Comparison of ENCODE assay signal across 18 cellular contexts in the genomic region with DNA sequence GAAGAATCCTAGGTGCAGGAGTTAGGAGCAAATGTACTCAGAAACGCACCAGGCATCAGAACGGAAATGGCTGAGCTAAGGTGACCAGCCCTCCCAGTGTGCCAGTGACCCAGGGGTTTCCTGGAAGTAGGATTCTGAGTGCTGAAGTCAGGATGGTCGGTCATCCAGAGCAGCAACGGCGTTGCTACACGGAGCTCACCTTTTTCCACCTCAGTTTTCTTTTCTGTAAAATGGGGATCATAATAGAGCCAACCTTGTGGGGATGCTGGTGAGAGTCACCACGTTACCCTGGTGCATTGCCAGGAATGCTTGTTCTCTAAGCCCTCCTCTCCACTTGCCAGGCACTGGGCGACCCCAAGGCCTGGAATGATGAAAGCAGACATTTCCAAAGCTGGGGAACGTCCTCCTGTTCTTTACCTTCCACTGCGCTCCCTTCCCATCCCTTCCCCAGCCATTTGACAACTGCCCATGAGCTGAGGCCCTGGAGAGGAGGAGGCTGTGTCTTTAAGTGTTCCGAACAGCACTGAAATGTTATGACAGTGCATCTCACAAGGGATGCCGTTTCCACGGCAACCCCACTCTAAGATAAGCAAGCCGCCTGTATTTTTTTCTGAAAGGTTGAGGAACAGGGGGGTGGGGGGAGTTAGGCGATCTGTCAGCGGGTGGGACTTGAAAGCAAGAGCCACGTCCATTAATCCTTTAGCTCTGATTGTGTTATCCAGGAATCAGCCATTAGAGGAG.
A peak's percentile ranks its signal among the peaks of the same experiment; 100 is the strongest.
DNase-seq lines count a peak whose midpoint lies in the region; ATAC-seq and TF ChIP-seq lines count a peak whose summit lies in the region.
"Had no signal": no experiment of that assay in that cellular context is flagged by ENCODE, and none has a peak within 500 bp of the region (broad histone marks: within the 10 kb centered on the region; RNA-seq: fewer than 3 reads in every experiment).

No MANE protein-coding gene starts in this region.

- H3K27me3 Mint-ChIP-seq in activated T-helper 2 cell treated with anti-CD3 and anti-CD28 coated beads, Interferon-gamma antibody, Interleukin-2, Interleukin-4, amounts not matched to agents 10 μg/mL and 5 μg/mL and 100 μg/mL, durations not matched to agents 14 hours and 24 hours and 36 hours (ENCODE audit: low read depth) = no peaks in the 10 kb centered on the region

- no peak overlapping the region for H3K4me3 Mint-ChIP-seq in activated T-helper 2 cell treated with anti-CD3 and anti-CD28 coated beads, Interferon-gamma antibody, Interleukin-2, Interleukin-4, amounts not matched to agents 10 μg/mL and 5 μg/mL and 100 μg/mL, durations not matched to agents 14 hours and 24 hours and 36 hours (ENCODE audit: low read depth)
- H3K4me3 Mint-ChIP-seq: naive B cell; stimulated activated effector memory CD8-positive, alpha-beta T cell treated with anti-CD3 and anti-CD28 coated beads, Interleukin-12 subunit alpha, Interleukin-12 subunit beta, amount 100 ng/mL, for 72 hours had no signal

- no peaks in the 10 kb centered on the region for H3K9me3 ChIP-seq in thyroid gland
- H3K9me3 ChIP-seq: A549, body of pancreas, upper lobe of left lung had no signal

- no peak for ATAC-seq in HG02970 (IDR thresholded peaks at IDR 0.05; ENCODE audit: low FRiP score, unreplicated experiment)
- ATAC-seq: body of pancreas; PC-3; stimulated activated effector memory CD8-positive, alpha-beta T cell treated with anti-CD3 and anti-CD28 coated beads, Interleukin-12 subunit alpha, Interleukin-12 subunit beta, amount 100 ng/mL, for 72 hours had no signal

- H3K36me3 Mint-ChIP-seq in activated T-helper 2 cell treated with anti-CD3 and anti-CD28 coated beads, Interferon-gamma antibody, Interleukin-2, Interleukin-4, amounts not matched to agents 10 μg/mL and 5 μg/mL and 100 μg/mL, durations not matched to agents 14 hours and 24 hours and 36 hours (ENCODE audit: low read depth) = no peaks in the 10 kb centered on the region
- H3K36me3 Mint-ChIP-seq: naive B cell; stimulated activated effector memory CD8-positive, alpha-beta T cell treated with anti-CD3 and anti-CD28 coated beads, Interleukin-12 subunit alpha, Interleukin-12 subunit beta, amount 100 ng/mL, for 72 hours had no signal

- peak; percentile 43 for DNase-seq in NCI-H82 (lab: John Stamatoyannopoulos, UW)
- DNase-seq in NCI-H82 treated with DMSO at 0.1 percent for 48 hours (lab: John Stamatoyannopoulos, UW; ENCODE audit: unreplicated experiment) = no peak
- DNase-seq in cardiac fibroblast (ENCODE audit: low read depth in 2 of 2) = peak; percentile 15 to 74
- peak; percentile 47 for DNase-seq in hepatic stellate cell (ENCODE audit: low spot score)
- peak; percentile 17 to 51 for DNase-seq in thyroid gland
- DNase-seq in NCI-H2107 treated with DMSO at 0.1 percent for 48 hours (lab: John Stamatoyannopoulos, UW; ENCODE audit: unreplicated experiment) = no peak
- DNase-seq in activated T-helper 2 cell treated with anti-CD3 and anti-CD28 coated beads, Interferon-gamma antibody, Interleukin-2, Interleukin-4, amounts not matched to agents 10 μg/mL and 5 μg/mL and 100 μg/mL, durations not matched to agents 14 hours and 24 hours and 36 hours (ENCODE audit: low spot score) = no peak
- DNase-seq: activated gamma-delta T cell treated with Interleukin-2 at 50 U/mL for 16 hours; body of pancreas; effector CD4-positive, alpha-beta T cell; naive B cell; PC-3; stimulated activated CD4-positive, alpha-beta T cell treated with anti-CD3 and anti-CD28 coated beads, Interleukin-4, amount 100 ng/mL, for 4 hours; upper lobe of left lung; WERI-Rb-1 had no signal

- no peaks in the 10 kb centered on the region for H3K36me3 ChIP-seq in thyroid gland
- H3K36me3 ChIP-seq: upper lobe of left lung, WERI-Rb-1 had no signal

- 32 to 34% methylated on average over 17 of the region's 17 CpGs for WGBS in thyroid gland, 2 donors

- no peak overlapping the region for H3K27ac Mint-ChIP-seq in activated T-helper 2 cell treated with anti-CD3 and anti-CD28 coated beads, Interferon-gamma antibody, Interleukin-2, Interleukin-4, amounts not matched to agents 10 μg/mL and 5 μg/mL and 100 μg/mL, durations not matched to agents 14 hours and 24 hours and 36 hours
- H3K27ac Mint-ChIP-seq: naive B cell had no signal

- TF ChIP-seq POLR2A in thyroid gland (IDR thresholded peaks at IDR 0.05) = no peak

- intact Hi-C loops in thyroid gland (cut with DNase I) = no loop called here
- intact Hi-C loops in activated T-helper 2 cell treated with anti-CD3 and anti-CD28 coated beads, Interferon-gamma antibody, Interleukin-2, Interleukin-4, amounts not matched to agents 10 μg/mL and 5 μg/mL and 100 μg/mL, durations not matched to agents 14 hours and 24 hours and 36 hours (cut with micrococcal nuclease) = no loop called here

- no peaks in the 10 kb centered on the region for H3K9me3 Mint-ChIP-seq in activated T-helper 2 cell treated with anti-CD3 and anti-CD28 coated beads, Interferon-gamma antibody, Interleukin-2, Interleukin-4, amounts not matched to agents 10 μg/mL and 5 μg/mL and 100 μg/mL, durations not matched to agents 14 hours and 24 hours and 36 hours
- H3K9me3 Mint-ChIP-seq: stimulated activated effector memory CD8-positive, alpha-beta T cell treated with anti-CD3 and anti-CD28 coated beads, Interleukin-12 subunit alpha, Interleukin-12 subunit beta, amount 100 ng/mL, for 72 hours had no signal

- H3K4me3 ChIP-seq in cardiac fibroblast (replicated peaks in 1 of 2; ENCODE audit: low read depth in 2 of 2, low read length in 2 of 2) (no peak overlapping the region), thyroid gland (replicated peaks in 1 of 3) (no peak overlapping the region)
- H3K4me3 ChIP-seq: A549, body of pancreas, upper lobe of left lung had no signal

- no peak overlapping the region for H3K27ac ChIP-seq in thyroid gland
- H3K27ac ChIP-seq: A549, body of pancreas, upper lobe of left lung, WERI-Rb-1 had no signal

- peaks cover 0 to 31% of the 10 kb centered on the region in 2 donors for H3K4me1 ChIP-seq in thyroid gland
- H3K4me1 ChIP-seq: A549, body of pancreas, upper lobe of left lung had no signal

- no peaks in the 10 kb centered on the region for H3K27me3 ChIP-seq in thyroid gland
- H3K27me3 ChIP-seq: body of pancreas, upper lobe of left lung had no signal

- TF ChIP-seq CTCF in cardiac fibroblast (IDR thresholded peaks at IDR 0.05; ENCODE audit: low read depth, low read length) (no peak), thyroid gland (IDR thresholded peaks at IDR 0.05) (no peak)

- no peaks in the 10 kb centered on the region for H3K4me1 Mint-ChIP-seq in activated T-helper 2 cell treated with anti-CD3 and anti-CD28 coated beads, Interferon-gamma antibody, Interleukin-2, Interleukin-4, amounts not matched to agents 10 μg/mL and 5 μg/mL and 100 μg/mL, durations not matched to agents 14 hours and 24 hours and 36 hours (ENCODE audit: low read depth)
- H3K4me1 Mint-ChIP-seq: naive B cell had no signal

Comparison
In these comparisons a context has a peak if more than half of its experiments do, and no peak if none do; other contexts are left out.
1. DNase-seq: peak in NCI-H82 (single experiment), cardiac fibroblast (2 of 2), hepatic stellate cell (single experiment) and thyroid gland (2 of 2); none in NCI-H82 treated with DMSO at 0.1 percent for 48 hours (single experiment), NCI-H2107 treated with DMSO at 0.1 percent for 48 hours (single experiment) and activated T-helper 2 cell treated with anti-CD3 and anti-CD28 coated beads, Interferon-gamma antibody, Interleukin-2, Interleukin-4, amounts not matched to agents 10 μg/mL and 5 μg/mL and 100 μg/mL, durations not matched to agents 14 hours and 24 hours and 36 hours (single experiment).